ENCODE assay signal across 25 cellular contexts in genomic region chr17:11177340-11177739, GRCh38.
"Had no signal": no experiment of that assay in that cellular context is flagged by ENCODE, and none has a peak within 500 bp of the region (broad histone marks: within the 10 kb centered on the region; RNA-seq: fewer than 3 reads in every experiment).

No MANE protein-coding gene starts in this region.

- ATAC-seq: HepG2 had no signal

- H3K27ac ChIP-seq: SJSA1, SK-N-MC had no signal

- DNase-seq: IMR-90, Karpas-422, KG1, MM.1S, MV-4-11, NCI-H1048, NCI-H1105, NCI-H1417, NCI-H146, NCI-H187, NCI-H2029, NCI-H2081 treated with DMSO at 0.1 percent for 48 hours, NCI-H2171, NCI-H226, NCI-H446, NCI-H510A, NCI-H524 treated with DMSO at 0.1 percent for 48 hours, NCI-H69, NCI-H774, Right ventricle myocardium superior, RPMI8226, SIG-M5 had no signal

- H3K4me3 ChIP-seq: SJSA1, SK-N-MC had no signal
